In the genomic region with DNA sequence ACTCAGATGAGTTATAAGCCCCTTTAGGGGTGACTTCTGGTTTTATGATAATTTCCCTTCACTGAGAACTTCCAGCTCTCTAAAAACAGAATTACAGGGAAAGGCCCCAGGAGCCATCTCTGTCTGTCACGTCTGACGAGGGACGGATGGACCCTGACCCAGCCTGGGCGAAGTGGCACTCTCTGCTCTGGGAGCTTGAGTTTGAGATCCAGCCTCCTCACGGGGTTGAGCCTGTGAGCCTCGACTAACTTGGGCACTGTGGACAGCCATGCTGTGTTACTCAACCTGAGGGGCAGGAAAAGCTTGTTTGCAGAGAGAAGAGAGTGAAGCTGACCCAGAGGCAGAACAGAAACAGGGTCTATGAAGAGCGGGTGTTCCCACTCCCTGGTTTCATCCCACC, we compare ENCODE assay signal across 36 cellular contexts. TPM values are rescaled to one million over a fixed set of nuclear protein-coding genes. Genes with fewer than 3 reads are reported as not detected.
"Had no signal": no experiment of that assay in that cellular context is flagged by ENCODE, and none has a peak within 500 bp of the region (broad histone marks: within the 10 kb centered on the region; RNA-seq: fewer than 3 reads in every experiment).

No MANE protein-coding gene starts in this region.

- DNase-seq: Kasumi-1, KBM-7, KG1, MG63, MM.1S, MV-4-11, NCI-H1048, NCI-H1092, NCI-H1092 treated with DMSO at 0.1 percent for 48 hours, NCI-H1105, NCI-H1105 treated with DMSO at 0.1 percent for 48 hours, NCI-H1417, NCI-H1417 treated with DMSO at 0.1 percent for 48 hours, NCI-H1436, NCI-H1436 treated with DMSO at 0.1 percent for 48 hours, NCI-H146, NCI-H1694, NCI-H1694 treated with DMSO at 0.1 percent for 48 hours, NCI-H187, NCI-H187 treated with DMSO at 0.1 percent for 48 hours, NCI-H1930, NCI-H2029, NCI-H2029 treated with DMSO at 0.1 percent for 48 hours, NCI-H2081, NCI-H2081 treated with DMSO at 0.1 percent for 48 hours, NCI-H2107, NCI-H2171, NCI-H2171 treated with DMSO at 0.1 percent for 48 hours, NCI-H2227 treated with DMSO at 0.1 percent for 48 hours, NCI-H226, NCI-H345, NCI-H446, NCI-H446 treated with DMSO at 0.1 percent for 48 hours had no signal

- H3K4me3 ChIP-seq: MG63 had no signal

- H3K9ac ChIP-seq: KMS-11 had no signal

- H3K27me3 ChIP-seq: MG63 had no signal

- H3K4me2 ChIP-seq: KMS-11 had no signal

- H3K36me3 ChIP-seq: MG63 had no signal

- H3K27ac ChIP-seq: KMS-11 had no signal

RNA-seq across cellular contexts. Expression of a gene that starts 54.6 kb away (rescaled TPM):
- total RNA-seq: LHCN-M2, M059J had no signal
